3 cellular contexts compared by ENCODE assay signal in genomic region chr9:122821278-122821952, GRCh38.
TF ChIP-seq lines count a peak whose summit lies in the region.

No MANE protein-coding gene starts in this region.

TF ChIP-seq in liver, 16 proteins besides CTCF, POLR2A, EP300 and RAD21:
- TF ChIP-seq NR2F2 (IDR thresholded peaks at IDR 0.05), result peak; percentile 76
- no peak for TF ChIP-seq FOXA2 (IDR thresholded peaks at IDR 0.05)
- no peak for TF ChIP-seq EGR1 (IDR thresholded peaks at IDR 0.05; ENCODE audit: low read depth in 2 of 2)

TF ChIP-seq in HepG2, 621 proteins besides CTCF, POLR2A, EP300 and RAD21:
- no peak for TF ChIP-seq SETDB1 (CRISPR knock-in tag; IDR thresholded peaks at IDR 0.05; ENCODE audit: borderline replicate concordance)
- no peak for TF ChIP-seq PLRG1 (conservative IDR thresholded peaks at IDR 0.05)
- TF ChIP-seq MTF2 (CRISPR knock-in tag; IDR thresholded peaks at IDR 0.05; ENCODE audit: borderline replicate concordance), result no peak
- no peak for TF ChIP-seq ZNF503 (CRISPR knock-in tag; IDR thresholded peaks at IDR 0.05)
- TF ChIP-seq SOX13 (IDR thresholded peaks at IDR 0.05), result no peak
- TF ChIP-seq SOX13 (CRISPR knock-in tag; conservative IDR thresholded peaks at IDR 0.05 in 1 of 2, IDR thresholded peaks at IDR 0.05 in 1 of 2), result no peak
- no peak for TF ChIP-seq RELA (CRISPR knock-in tag; IDR thresholded peaks at IDR 0.05)
- TF ChIP-seq PCBP2 (optimal IDR thresholded peaks at IDR 0.05; ENCODE audit: low read depth, low read length, poor library complexity, severe bottlenecking), result no peak
- TF ChIP-seq ZNF766 (CRISPR knock-in tag; IDR thresholded peaks at IDR 0.05; ENCODE audit: borderline replicate concordance), result no peak
- TF ChIP-seq ATF1 (CRISPR knock-in tag; IDR thresholded peaks at IDR 0.05), result no peak
- no peak for TF ChIP-seq HOXA7 (CRISPR knock-in tag; IDR thresholded peaks at IDR 0.05)
- no peak for TF ChIP-seq ARID2 (CRISPR knock-in tag; IDR thresholded peaks at IDR 0.05; ENCODE audit: borderline replicate concordance)
- no peak for TF ChIP-seq ZNF772 (CRISPR knock-in tag; IDR thresholded peaks at IDR 0.05)
- no peak for TF ChIP-seq GABPA (IDR thresholded peaks at IDR 0.05; ENCODE audit: low read depth, low read length)
- no peak for TF ChIP-seq GABPA (CRISPR knock-in tag; IDR thresholded peaks at IDR 0.05; ENCODE audit: low read depth)
- TF ChIP-seq, protein P1, sequence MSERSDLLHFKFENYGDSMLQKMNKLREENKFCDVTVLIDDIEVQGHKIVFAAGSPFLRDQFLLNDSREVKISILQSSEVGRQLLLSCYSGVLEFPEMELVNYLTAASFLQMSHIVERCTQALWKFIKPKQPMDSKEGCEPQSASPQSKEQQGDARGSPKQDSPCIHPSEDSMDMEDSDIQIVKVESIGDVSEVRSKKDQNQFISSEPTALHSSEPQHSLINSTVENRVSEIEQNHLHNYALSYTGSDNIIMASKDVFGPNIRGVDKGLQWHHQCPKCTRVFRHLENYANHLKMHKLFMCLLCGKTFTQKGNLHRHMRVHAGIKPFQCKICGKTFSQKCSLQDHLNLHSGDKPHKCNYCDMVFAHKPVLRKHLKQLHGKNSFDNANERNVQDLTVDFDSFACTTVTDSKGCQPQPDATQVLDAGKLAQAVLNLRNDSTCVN (CRISPR knock-in tag; IDR thresholded peaks at IDR 0.05; ENCODE audit: borderline replicate concordance), result no peak
- no peak for TF ChIP-seq ZNF615 (CRISPR knock-in tag; IDR thresholded peaks at IDR 0.05; ENCODE audit: borderline replicate concordance)
- no peak for TF ChIP-seq ZNF225 (CRISPR knock-in tag; IDR thresholded peaks at IDR 0.05)
- no peak for TF ChIP-seq ZNF546 (CRISPR knock-in tag; conservative IDR thresholded peaks at IDR 0.05)
- no peak for TF ChIP-seq PREB (CRISPR knock-in tag; IDR thresholded peaks at IDR 0.05)
- TF ChIP-seq FOSL1 (CRISPR knock-in tag; IDR thresholded peaks at IDR 0.05; ENCODE audit: borderline replicate concordance), result no peak
- TF ChIP-seq, protein P2, sequence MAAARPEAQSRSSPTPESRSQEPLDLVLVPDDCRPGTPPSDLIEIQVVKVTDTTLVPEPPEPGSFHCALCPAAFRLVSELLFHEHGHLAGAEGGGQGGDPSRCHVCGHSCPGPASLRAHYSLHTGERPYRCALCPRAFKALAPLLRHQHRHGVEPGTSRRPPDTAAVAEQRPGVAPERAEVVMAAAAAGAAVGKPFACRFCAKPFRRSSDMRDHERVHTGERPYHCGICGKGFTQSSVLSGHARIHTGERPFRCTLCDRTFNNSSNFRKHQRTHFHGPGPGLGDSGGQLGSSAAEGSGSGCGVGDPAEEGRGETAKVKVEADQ (CRISPR knock-in tag; IDR thresholded peaks at IDR 0.05; ENCODE audit: borderline replicate concordance), result no peak

TF ChIP-seq in HEK293T, 16 proteins besides CTCF, POLR2A, EP300 and RAD21:
- no peak for TF ChIP-seq HDGF (IDR thresholded peaks at IDR 0.05; ENCODE audit: borderline replicate concordance)
- TF ChIP-seq L3MBTL2 (conservative IDR thresholded peaks at IDR 0.05), result no peak
- TF ChIP-seq ELF4 (IDR thresholded peaks at IDR 0.05), result no peak
- TF ChIP-seq NFRKB (IDR thresholded peaks at IDR 0.05), result no peak
- TF ChIP-seq ZNF384 (IDR thresholded peaks at IDR 0.05), result no peak
- TF ChIP-seq, protein P3, sequence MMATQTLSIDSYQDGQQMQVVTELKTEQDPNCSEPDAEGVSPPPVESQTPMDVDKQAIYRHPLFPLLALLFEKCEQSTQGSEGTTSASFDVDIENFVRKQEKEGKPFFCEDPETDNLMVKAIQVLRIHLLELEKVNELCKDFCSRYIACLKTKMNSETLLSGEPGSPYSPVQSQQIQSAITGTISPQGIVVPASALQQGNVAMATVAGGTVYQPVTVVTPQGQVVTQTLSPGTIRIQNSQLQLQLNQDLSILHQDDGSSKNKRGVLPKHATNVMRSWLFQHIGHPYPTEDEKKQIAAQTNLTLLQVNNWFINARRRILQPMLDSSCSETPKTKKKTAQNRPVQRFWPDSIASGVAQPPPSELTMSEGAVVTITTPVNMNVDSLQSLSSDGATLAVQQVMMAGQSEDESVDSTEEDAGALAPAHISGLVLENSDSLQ (IDR thresholded peaks at IDR 0.05), result no peak
- no peak for TF ChIP-seq CTBP1 (IDR thresholded peaks at IDR 0.05; ENCODE audit: borderline replicate concordance)
- no peak for TF ChIP-seq SP1 (IDR thresholded peaks at IDR 0.05)
- TF ChIP-seq LEF1 (IDR thresholded peaks at IDR 0.05; ENCODE audit: borderline replicate concordance), result no peak
- no peak for TF ChIP-seq FOXK2 (IDR thresholded peaks at IDR 0.05)
- no peak for TF ChIP-seq TARDBP (IDR thresholded peaks at IDR 0.05)
- TF ChIP-seq SUZ12 (IDR thresholded peaks at IDR 0.05), result no peak
- TF ChIP-seq BHLHE40 (IDR thresholded peaks at IDR 0.05; ENCODE audit: borderline replicate concordance), result no peak
- TF ChIP-seq ARNT (IDR thresholded peaks at IDR 0.05), result no peak
- no peak for TF ChIP-seq FOXA1 (IDR thresholded peaks at IDR 0.05)
- TF ChIP-seq FOXM1 (IDR thresholded peaks at IDR 0.05; ENCODE audit: borderline replicate concordance), result no peak
